1 cellular context compared by ENCODE assay signal in the genomic region with DNA sequence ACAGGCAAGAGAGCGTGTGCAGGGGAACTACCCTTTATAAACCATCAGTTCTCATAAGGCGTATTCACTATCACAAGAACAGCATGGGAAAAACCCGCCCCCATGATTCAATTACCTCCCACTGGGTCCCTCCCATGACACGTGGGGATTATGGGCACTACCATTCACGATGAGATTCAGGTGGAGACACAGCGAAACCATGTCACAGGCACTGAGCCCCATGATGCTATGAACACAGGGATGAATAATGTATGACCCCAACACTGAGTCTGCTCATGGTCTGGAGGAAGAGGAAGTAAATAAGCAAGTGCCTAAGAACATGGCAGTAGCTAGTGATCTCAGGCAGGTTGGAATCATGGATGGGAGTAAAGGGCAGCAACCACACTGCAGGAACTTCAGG.
TF ChIP-seq lines count a peak whose summit lies in the region.

No MANE protein-coding gene starts in this region.

TF ChIP-seq in H1, 55 proteins besides CTCF, POLR2A, EP300 and RAD21:
- TF ChIP-seq BRCA1 (IDR thresholded peaks at IDR 0.05; ENCODE audit: low read depth, low read length) (no peak), NRF1 (IDR thresholded peaks at IDR 0.05; ENCODE audit: low read depth, low read length) (no peak), CTBP2 (IDR thresholded peaks at IDR 0.05; ENCODE audit: borderline replicate concordance, insufficient read depth, insufficient read length, low read length) (no peak), PHF8 (conservative IDR thresholded peaks at IDR 0.05; ENCODE audit: low read depth, low read length) (no peak), CBX5 (IDR thresholded peaks at IDR 0.05; ENCODE audit: low read depth, low read length) (no peak), SIRT6 (IDR thresholded peaks at IDR 0.05; ENCODE audit: low read length) (no peak), JUN (IDR thresholded peaks at IDR 0.05; ENCODE audit: low read depth, low read length) (no peak)
- TF ChIP-seq, protein P1, sequence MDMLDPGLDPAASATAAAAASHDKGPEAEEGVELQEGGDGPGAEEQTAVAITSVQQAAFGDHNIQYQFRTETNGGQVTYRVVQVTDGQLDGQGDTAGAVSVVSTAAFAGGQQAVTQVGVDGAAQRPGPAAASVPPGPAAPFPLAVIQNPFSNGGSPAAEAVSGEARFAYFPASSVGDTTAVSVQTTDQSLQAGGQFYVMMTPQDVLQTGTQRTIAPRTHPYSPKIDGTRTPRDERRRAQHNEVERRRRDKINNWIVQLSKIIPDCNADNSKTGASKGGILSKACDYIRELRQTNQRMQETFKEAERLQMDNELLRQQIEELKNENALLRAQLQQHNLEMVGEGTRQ (IDR thresholded peaks at IDR 0.05; ENCODE audit: low read length) = no peak
